Comparison of ENCODE assay signal across 1 cellular context in genomic region chr20:1188347-1188746, GRCh38.
A peak's percentile ranks its signal among the peaks of the same experiment; 100 is the strongest.
TF ChIP-seq lines count a peak whose summit lies in the region.

No MANE protein-coding gene starts in this region.

TF ChIP-seq in GM12878, 131 proteins besides CTCF, POLR2A, EP300 and RAD21:
- no peak for TF ChIP-seq CEBPZ (IDR thresholded peaks at IDR 0.05; ENCODE audit: low read depth, low read length)
- TF ChIP-seq NR2C2 (IDR thresholded peaks at IDR 0.05; ENCODE audit: borderline replicate concordance, control insufficient read depth, insufficient read length, low read depth) = peak; percentile 45
